In the genomic region with DNA sequence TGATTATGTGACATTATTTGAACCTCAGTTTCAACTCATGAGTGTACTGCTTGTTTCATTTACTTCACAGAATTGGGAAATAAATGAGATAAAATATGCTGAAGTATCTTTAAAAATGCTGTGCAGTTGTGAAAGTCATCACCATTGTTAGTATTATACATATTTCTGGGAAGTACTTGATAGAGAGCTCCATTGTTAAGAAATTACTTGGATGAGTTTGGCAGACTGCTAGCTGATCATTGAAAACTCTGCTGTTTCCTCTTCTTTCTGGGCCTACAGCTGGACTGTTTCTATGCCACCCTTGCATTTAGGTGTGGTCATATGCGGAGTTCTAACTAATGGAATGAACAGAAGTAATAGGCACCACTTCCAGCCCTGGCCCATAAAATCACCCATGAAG, we compare ENCODE assay signal across 20 cellular contexts. TPM values are rescaled to one million over a fixed set of nuclear protein-coding genes. Genes with fewer than 3 reads are reported as not detected.
DNase-seq lines count a peak whose midpoint lies in the region; ATAC-seq, FAIRE-seq and TF ChIP-seq lines count a peak whose summit lies in the region.
"Had no signal": no experiment of that assay in that cellular context is flagged by ENCODE, and none has a peak within 500 bp of the region (broad histone marks: within the 10 kb centered on the region; RNA-seq: fewer than 3 reads in every experiment).

No MANE protein-coding gene starts in this region.

- no peak for TF ChIP-seq POLR2A in GM12892 (IDR thresholded peaks at IDR 0.05; ENCODE audit: low read depth, low read length)

- peaks cover 6% of the 10 kb centered on the region for H3K36me3 ChIP-seq in OCI-LY3 (replicated peaks; ENCODE audit: low read depth, low read length)

- H2AFZ ChIP-seq in OCI-LY3 (ENCODE audit: low read depth, low read length) = no peak overlapping the region

- peaks cover 27% of the 10 kb centered on the region for H3K79me2 ChIP-seq in OCI-LY3 (ENCODE audit: low read length)

- H3K4me2 ChIP-seq in OCI-LY3 (ENCODE audit: low read length) = peak overlapping the region; percentile 42

- H3K9ac ChIP-seq in OCI-LY3 (ENCODE audit: low read length) = no peak overlapping the region

- peaks cover 12% of the 10 kb centered on the region for H3K4me1 ChIP-seq in OCI-LY3 (ENCODE audit: low read length)

- no peak for TF ChIP-seq CTCF in OCI-LY3 (IDR thresholded peaks at IDR 0.05; ENCODE audit: low read depth, low read length)
- TF ChIP-seq CTCF in omental fat pad (IDR thresholded peaks at IDR 0.05) = no peak

- ATAC-seq in omental fat pad (ENCODE audit: low FRiP score) = peak; percentile 70
- ATAC-seq in HG03469 (IDR thresholded peaks at IDR 0.05; ENCODE audit: unreplicated experiment) = no peak
- no peak for ATAC-seq in activated CD4-positive, CD25-positive, alpha-beta regulatory T cell treated with anti-CD3 and anti-CD28 coated beads, Interleukin-2, amount 50 U/mL, for 24 hours
- no peak for ATAC-seq in GM18502 (IDR thresholded peaks at IDR 0.05; ENCODE audit: poor library complexity, unreplicated experiment)
- ATAC-seq: activated CD4-positive, alpha-beta T cell treated with anti-CD3 and anti-CD28 coated beads for 36 hours; left colon had no signal

- peak; percentile 67 for FAIRE-seq in GM12892 (lab: Jason Lieb, UNC)

- peaks cover 7% of the 10 kb centered on the region; the same call in 1 of the 2 replicates for H4K20me1 ChIP-seq in OCI-LY3 (ENCODE audit: insufficient read depth, low read length)

- no peaks in the 10 kb centered on the region for H3K9me3 ChIP-seq in OCI-LY3 (ENCODE audit: insufficient read depth, low read length)
- H3K9me3 ChIP-seq: adrenal gland, neutrophil, upper lobe of left lung had no signal

- DNase-seq in GM12892 (ENCODE audit: insufficient read length) = no peak
- peak; percentile 89 for DNase-seq in fibroblast of peridontal ligament (ENCODE audit: extremely low read depth)
- no peak for DNase-seq in omental fat pad (ENCODE audit: low spot score)
- no peak for DNase-seq in A172 (ENCODE audit: low spot score)
- DNase-seq: activated CD4-positive, alpha-beta T cell treated with anti-CD3 and anti-CD28 coated beads for 36 hours; adrenal gland; caudate nucleus; DMS79; left colon; NCI-H2107; NCI-H510A treated with DMSO at 0.1 percent for 48 hours; retina; stimulated activated CD4-positive, alpha-beta T cell treated with anti-CD3 and anti-CD28 coated beads, Interleukin-12 subunit alpha, Interleukin-12 subunit beta, amount 100 ng/mL, for 4 hours; upper lobe of left lung had no signal

- no peak overlapping the region for H3K27ac ChIP-seq in OCI-LY3 (ENCODE audit: low read length)
- H3K27ac ChIP-seq: neutrophil, RWPE1 had no signal

- no peak overlapping the region for H3K4me3 ChIP-seq in OCI-LY3 (ENCODE audit: low read length)
- H3K4me3 ChIP-seq: adrenal gland, upper lobe of left lung had no signal

- no peaks in the 10 kb centered on the region for H3K27me3 ChIP-seq in OCI-LY3 (ENCODE audit: low read depth, low read length)
- H3K27me3 ChIP-seq: adrenal gland, neutrophil, upper lobe of left lung had no signal

RNA-seq across cellular contexts. Expression of a gene that starts 10.0 kb away (rescaled TPM):
- polyA plus RNA-seq in GM12892 (2012; ENCODE audit: missing spikeins) = 4.9 TPM
- 100 to 1,000 TPM in 1 of 4 donors, 10 to 100 TPM in 3; 27.3 to 111 (median 73.6) TPM for total RNA-seq in omental fat pad
- 7.2 and 8.5 TPM in 2 replicates for total RNA-seq in A172 (2014; rRNA removed; shearing (Covaris generic))
